ENCODE assay signal across 6 cellular contexts in the genomic region with DNA sequence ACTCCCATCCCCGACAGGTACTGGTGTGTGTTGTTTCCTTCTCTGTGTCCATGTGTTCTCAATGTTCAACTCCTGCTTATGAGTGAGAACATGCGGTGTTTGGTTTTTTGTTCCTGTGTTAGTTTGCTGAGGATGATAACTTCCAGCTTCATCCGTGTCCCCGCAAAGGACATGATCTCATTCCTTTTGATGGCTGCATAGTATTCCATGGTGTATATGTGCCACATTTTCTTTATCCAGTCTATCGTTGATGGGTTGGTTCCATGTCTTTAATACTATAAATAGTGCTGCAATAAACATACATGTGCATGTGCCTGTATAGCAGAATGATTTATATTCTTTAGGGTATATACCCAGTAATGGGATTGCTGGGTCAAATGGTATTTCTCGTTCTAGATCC. TPM values are rescaled to one million over a fixed set of nuclear protein-coding genes. Genes with fewer than 3 reads are reported as not detected.
DNase-seq lines count a peak whose midpoint lies in the region; ATAC-seq, FAIRE-seq and TF ChIP-seq lines count a peak whose summit lies in the region.
"Not testable (repeated sequence)": the region's sequence is repeated elsewhere in the genome, so short reads cannot be mapped to it uniquely, and the experiment has no call there.

No MANE protein-coding gene starts in this region.

- not testable (repeated sequence) for H2AFZ ChIP-seq in HCT116 (ENCODE audit: low read depth, low read length, poor library complexity, severe bottlenecking); OCI-LY7 (ENCODE audit: low read length); GM12878 (ENCODE audit: control insufficient read depth, low read depth, low read length)

- in situ Hi-C loops in Panc1 (cut with HindIII; ENCODE audit: low pct_unique_long_range_greater_than_20kb, low sequenced_read_pairs); GM12878 (cut with MboI): not testable (repeated sequence)

- not testable (repeated sequence) for TF ChIP-seq CTCF in C4-2B (conservative IDR thresholded peaks at IDR 0.05); Caco-2 (IDR thresholded peaks at IDR 0.05; ENCODE audit: insufficient read depth in 1 of 2, low read depth in 1 of 2, low read length in 1 of 2, severe bottlenecking in 1 of 2, unreplicated experiment in 1 of 2); HCT116 (IDR thresholded peaks at IDR 0.05 in 2 of 3, conservative IDR thresholded peaks at IDR 0.05 in 1 of 3; ENCODE audit: borderline replicate concordance in 1 of 3, insufficient read depth in 1 of 3, low read depth in 2 of 3, low read length in 2 of 3); OCI-LY7 (conservative IDR thresholded peaks at IDR 0.05; ENCODE audit: low read length); Panc1 (IDR thresholded peaks at IDR 0.05); GM12878 (IDR thresholded peaks at IDR 0.05 in 2 of 3, conservative IDR thresholded peaks at IDR 0.05 in 1 of 3; ENCODE audit: control insufficient read depth in 2 of 3, extremely low read depth in 1 of 3, insufficient read depth in 1 of 3, low read depth in 3 of 3, low read length in 3 of 3)

- WGBS in GM12878 (ENCODE audit: insufficient coverage, insufficient replicate concordance, low lambda C conversion rate, missing lambda C conversion rate), result 98% methylated on average over 6 of the region's 6 CpGs

- H3K4me1 ChIP-seq in Caco-2; HCT116 (ENCODE audit: control insufficient read depth in 1 of 2, insufficient read depth in 2 of 2, low read length in 2 of 2); OCI-LY7 (ENCODE audit: insufficient read depth, low read length, poor library complexity, severe bottlenecking); Panc1 (ENCODE audit: control insufficient read depth, insufficient read depth, low read length); GM12878 (ENCODE audit: control insufficient read depth, insufficient read depth, low read length): not testable (repeated sequence)

- SMC1A ChIA-PET in GM12878 (lab: Charles Lee; ENCODE audit: uncharacterized antibody, unreplicated experiment), result not testable (repeated sequence)

- not testable (repeated sequence) for H3K9me3 ChIP-seq in Caco-2; HCT116 (ENCODE audit: control insufficient read depth in 1 of 2, insufficient read depth in 1 of 2, low read depth in 1 of 2, low read length in 2 of 2); OCI-LY7 (ENCODE audit: low read length); Panc1 (ENCODE audit: control insufficient read depth, insufficient read depth, low read depth, low read length); GM12878 (replicated peaks; ENCODE audit: control insufficient read depth, insufficient read depth, low read length)

- not testable (repeated sequence) for TF ChIP-seq EP300 in GM12878 (IDR thresholded peaks at IDR 0.05; ENCODE audit: borderline replicate concordance in 1 of 2, control insufficient read depth in 1 of 2, low read depth in 2 of 2, low read length in 2 of 2)

- POLR2A ChIA-PET in Caco-2 (lab: Charles Lee); HCT116 (lab: Charles Lee); OCI-LY7 (lab: Charles Lee); Panc1 (lab: Charles Lee): not testable (repeated sequence)
- POLR2A ChIA-PET in GM12878 (lab: Charles Lee), result interaction anchor here (0.5 kb wide), 1 partner anchor 92 kb away, joined by 4 read pairs; no protein-coding TSS in a partner anchor

- DNase-seq in Caco-2; HCT116 (ENCODE audit: low read depth, low spot score); OCI-LY7 (ENCODE audit: low spot score); Panc1 (ENCODE audit: low read depth, low spot score); GM12878 (ENCODE audit: low read depth, low spot score): not testable (repeated sequence)

- not testable (repeated sequence) for H3K27me3 ChIP-seq in Caco-2 (replicated peaks; ENCODE audit: control insufficient read depth, insufficient read depth, low read length); HCT116 (ENCODE audit: insufficient read depth, low read length); Panc1 (ENCODE audit: control insufficient read depth, insufficient read depth, low read length); GM12878 (replicated peaks in 1 of 2; ENCODE audit: control insufficient read depth in 2 of 2, insufficient read depth in 2 of 2, low read length in 1 of 2)

- H3K9me3 Mint-ChIP-seq in Caco-2 (ENCODE audit: unreplicated experiment), result not testable (repeated sequence)

- BruUV-seq in Caco-2 (replicated peaks; lab: Mats Ljungman, UMichigan) (TSS peak; percentile 53), HCT116 (replicated peaks; lab: Mats Ljungman, UMichigan) (TSS peak; percentile 27), OCI-LY7 (replicated peaks; lab: Mats Ljungman, UMichigan) (TSS peak; percentile 52), Panc1 (replicated peaks; lab: Mats Ljungman, UMichigan) (TSS peak; percentile 49), GM12878 (replicated peaks; lab: Mats Ljungman, UMichigan) (TSS peak; percentile 57)

- TF ChIP-seq POLR2A in HCT116 (IDR thresholded peaks at IDR 0.05; ENCODE audit: borderline replicate concordance, extremely low read depth, insufficient read depth, insufficient read length); GM12878 (IDR thresholded peaks at IDR 0.05; ENCODE audit: low read depth, low read length): not testable (repeated sequence)

- not testable (repeated sequence) for H3K27ac Mint-ChIP-seq in Caco-2 (ENCODE audit: unreplicated experiment)

- not testable (repeated sequence) for H3K4me3 ChIP-seq in Caco-2 (ENCODE audit: low read depth, low read length); HCT116 (replicated peaks in 1 of 2; ENCODE audit: low read depth in 1 of 2, low read length in 2 of 2); OCI-LY7 (ENCODE audit: low read depth, low read length, poor library complexity, severe bottlenecking); Panc1 (ENCODE audit: low read depth in 2 of 2, low read length in 2 of 2); GM12878

- intact Hi-C loops in Caco-2 (cut with micrococcal nuclease; ENCODE audit: unreplicated experiment); HCT116 (cut with micrococcal nuclease); Panc1 (cut with micrococcal nuclease; ENCODE audit: unreplicated experiment); GM12878 (cut with micrococcal nuclease; ENCODE audit: unreplicated experiment): not testable (repeated sequence)
- intact Hi-C loops in OCI-LY7 (cut with micrococcal nuclease; ENCODE audit: unreplicated experiment), result loop anchor here (10.0 kb wide), 1 partner anchor 304 kb away; no protein-coding TSS in a partner anchor

- H3K4me1 Mint-ChIP-seq in Caco-2 (ENCODE audit: low read depth, unreplicated experiment), result not testable (repeated sequence)

- H3K36me3 ChIP-seq in Caco-2 (ENCODE audit: control insufficient read depth, insufficient read depth, low read length), result not testable (repeated sequence)
- H3K36me3 ChIP-seq in HCT116 (ENCODE audit: control insufficient read depth in 1 of 2, insufficient read depth in 2 of 2, low read length in 2 of 2) (peaks cover 25 to 26% of the 10 kb centered on the region in 2 experiments; a peak in 3 of 4 replicates), OCI-LY7 (ENCODE audit: insufficient read depth, low read length) (peaks cover 90% of the 10 kb centered on the region), Panc1 (ENCODE audit: control insufficient read depth, insufficient read depth, low read length) (peaks cover 32% of the 10 kb centered on the region), GM12878 (ENCODE audit: control insufficient read depth in 2 of 2, insufficient read depth in 2 of 2, low read length in 1 of 2) (peaks cover 0 to 12% of the 10 kb centered on the region in 2 experiments; a peak in 3 of 4 replicates)

- H3K79me2 ChIP-seq in HCT116 (ENCODE audit: insufficient read depth, low read length); OCI-LY7 (ENCODE audit: insufficient read depth, low read depth, low read length); GM12878 (ENCODE audit: control insufficient read depth, insufficient read depth, low read length): not testable (repeated sequence)

- RAD21 ChIA-PET in HCT116 (lab: Charles Lee; ENCODE audit: low non-redundant PET in 1 of 2, low total read pairs in 2 of 2, uncharacterized antibody in 2 of 2, unreplicated experiment in 2 of 2); GM12878 (lab: Charles Lee; ENCODE audit: unreplicated experiment): not testable (repeated sequence)

- ATAC-seq in HCT116, Panc1, GM12878: not testable (repeated sequence)

- not testable (repeated sequence) for H4K20me1 ChIP-seq in HCT116 (ENCODE audit: insufficient read depth); OCI-LY7 (ENCODE audit: insufficient read depth, low read length); GM12878 (ENCODE audit: control insufficient read depth, insufficient read depth)

- not testable (repeated sequence) for H3K27me3 Mint-ChIP-seq in Caco-2 (ENCODE audit: insufficient read depth, unreplicated experiment)

- CTCF ChIA-PET in Caco-2 (lab: Charles Lee); HCT116 (lab: Charles Lee); OCI-LY7 (lab: Charles Lee; ENCODE audit: unreplicated experiment); Panc1 (lab: Charles Lee): not testable (repeated sequence)
- CTCF ChIA-PET in GM12878 (lab: Yijun Ruan, JAX), result interaction anchor here (1.2 to 1.6 kb wide), 2 partner anchors 8 to 41 kb away, joined by 3 to 6 read pairs; a partner anchor contains a TSS

- H3K4me3 Mint-ChIP-seq in Caco-2 (ENCODE audit: unreplicated experiment), result not testable (repeated sequence)

- H3K27ac ChIP-seq in C4-2B, result peak overlapping the region; percentile 42; the same call in 1 of the 2 replicates
- not testable (repeated sequence) for H3K27ac ChIP-seq in HCT116 (ENCODE audit: low read depth, low read length); OCI-LY7 (ENCODE audit: low read depth, low read length, poor library complexity, severe bottlenecking); Panc1 (ENCODE audit: low read length); GM12878 (ENCODE audit: control insufficient read depth, insufficient read depth)

- FAIRE-seq in GM12878 (lab: Jason Lieb, UNC), result not testable (repeated sequence)

- H3K4me2 ChIP-seq in HCT116 (ENCODE audit: low read length); OCI-LY7 (ENCODE audit: low read length); GM12878 (ENCODE audit: control insufficient read depth, insufficient read depth): not testable (repeated sequence)

- not testable (repeated sequence) for H3K9ac ChIP-seq in HCT116 (ENCODE audit: low read length); GM12878 (ENCODE audit: control insufficient read depth, insufficient read depth, low read length)

- H3K9me2 ChIP-seq in HCT116 (ENCODE audit: insufficient read depth); OCI-LY7 (ENCODE audit: insufficient read depth, low read length): not testable (repeated sequence)

- not testable (repeated sequence) for TF ChIP-seq RAD21 in HCT116 (IDR thresholded peaks at IDR 0.05; ENCODE audit: low read depth); GM12878 (IDR thresholded peaks at IDR 0.05; ENCODE audit: insufficient read depth, low read depth, low read length)

- peaks cover 62% of the 10 kb centered on the region for H3K36me3 Mint-ChIP-seq in Caco-2 (ENCODE audit: insufficient read depth, unreplicated experiment)

RNA-seq across cellular contexts. Expression of a gene that starts 41.2 kb away (rescaled TPM):
- total RNA-seq in Caco-2 (2022) (27.7 and 34.9 TPM in 2 replicates), HCT116 (2021; ENCODE audit: unreplicated experiment) (30.7 TPM), OCI-LY7 (2022) (34.8 and 36.4 TPM in 2 replicates), Panc1 (2021; ENCODE audit: unreplicated experiment) (41.4 TPM), GM12878 (2014; rRNA removed) (32.1 and 35.5 TPM in 2 replicates), GM12878 (2014; rRNA removed; fragmentation: Illumina TruSeq; extraction: Trizol) (39.0 and 42.7 TPM in 2 replicates), GM12878 (2021) (27.2 and 32.7 TPM in 2 replicates)
- 5.9 and 6.9 TPM in 2 replicates for polyA plus RNA-seq in HCT116 (2012)
- total RNA-seq in OCI-LY7 (2014; rRNA removed; shearing (Covaris generic)), result 18.5 and 20.3 TPM in 2 replicates
- 14.8 TPM for polyA plus RNA-seq in Panc1 (2012; ENCODE audit: insufficient read length)
- 69.3 and 73.0 TPM in 2 replicates for total RNA-seq in GM12878 (2013; cell fraction: nucleolus; rRNA removed)
- 8.1 TPM for polyA plus RNA-seq in GM12878 (2011; ENCODE audit: low read depth)
- polyA plus RNA-seq in GM12878 (2011; rRNA removed) (44.6 and 50.4 TPM in 2 replicates), GM12878 (2014; fragmentation: Illumina TruSeq; extraction: Trizol) (53.5 and 62.9 TPM in 2 replicates), GM12878 (2014; fragmentation: Nextera tagmentation; extraction: Ambion mirVana) (10 to 100 TPM; 18.2 TPM), GM12878 (2014; rRNA removed) (17.2 and 23.5 TPM in 2 replicates), GM12878 (2016; fragmentation: Nextera tagmentation; extraction: Ambion mirVana) (10 to 100 TPM; 32.5 to 38.1 TPM)
- 14.6 and 16.2 TPM in 2 replicates for polyA plus RNA-seq in GM12878 (2011; cell fraction: cytosol; rRNA removed)
- 32.2 and 39.7 TPM in 2 replicates for polyA plus RNA-seq in GM12878 (2011; cell fraction: nucleus; rRNA removed)
- polyA plus RNA-seq in GM12878 (2012), result 12.5 and 13.0 TPM in 2 replicates
- polyA minus RNA-seq in GM12878 (2011; rRNA and poly(A)+ RNA removed), result 36.6 and 53.3 TPM in 2 replicates
- polyA minus RNA-seq in GM12878 (2011; cell fraction: cytosol; rRNA and poly(A)+ RNA removed), result 14.8 and 16.2 TPM in 2 replicates
- polyA minus RNA-seq in GM12878 (2011; cell fraction: nucleus; rRNA and poly(A)+ RNA removed), result 27.9 and 46.5 TPM in 2 replicates

RNA-seq across cellular contexts. Expression of a gene that starts 59.7 kb away (rescaled TPM):
- total RNA-seq in Caco-2 (2022) (31.4 and 33.0 TPM in 2 replicates), HCT116 (2021; ENCODE audit: unreplicated experiment) (70.7 TPM), OCI-LY7 (2022) (29.8 and 30.0 TPM in 2 replicates), Panc1 (2021; ENCODE audit: unreplicated experiment) (43.0 TPM), GM12878 (2014; rRNA removed) (23.4 and 27.5 TPM in 2 replicates), GM12878 (2014; rRNA removed; fragmentation: Illumina TruSeq; extraction: Trizol) (24.9 and 26.2 TPM in 2 replicates), GM12878 (2021) (32.8 and 34.4 TPM in 2 replicates)
- polyA plus RNA-seq in HCT116 (2012), result 9.1 and 19.7 TPM in 2 replicates
- 12.8 and 15.5 TPM in 2 replicates for total RNA-seq in OCI-LY7 (2014; rRNA removed; shearing (Covaris generic))
- 7.6 TPM for polyA plus RNA-seq in Panc1 (2012; ENCODE audit: insufficient read length)
- 42.6 and 67.4 TPM in 2 replicates for total RNA-seq in GM12878 (2013; cell fraction: nucleolus; rRNA removed)
- 7.5 TPM for polyA plus RNA-seq in GM12878 (2011; ENCODE audit: low read depth)
- polyA plus RNA-seq in GM12878 (2011; rRNA removed) (27.1 and 42.8 TPM in 2 replicates), GM12878 (2014; fragmentation: Illumina TruSeq; extraction: Trizol) (28.1 and 35.1 TPM in 2 replicates), GM12878 (2014; fragmentation: Nextera tagmentation; extraction: Ambion mirVana) (1 to 10 TPM; 1.8 to 5.6 TPM), GM12878 (2014; rRNA removed) (13.4 and 16.3 TPM in 2 replicates), GM12878 (2016; fragmentation: Nextera tagmentation; extraction: Ambion mirVana) (100 to 1,000 TPM; 116 to 118 TPM)
- polyA plus RNA-seq in GM12878 (2011; cell fraction: cytosol; rRNA removed), result 9.4 and 12.5 TPM in 2 replicates
- 10.8 and 12.4 TPM in 2 replicates for polyA plus RNA-seq in GM12878 (2011; cell fraction: nucleus; rRNA removed)
- 9.5 and 16.1 TPM in 2 replicates for polyA plus RNA-seq in GM12878 (2012)
- 38.8 and 82.5 TPM in 2 replicates for polyA minus RNA-seq in GM12878 (2011; rRNA and poly(A)+ RNA removed)
- 17.0 and 21.2 TPM in 2 replicates for polyA minus RNA-seq in GM12878 (2011; cell fraction: cytosol; rRNA and poly(A)+ RNA removed)
- 11.4 and 14.7 TPM in 2 replicates for polyA minus RNA-seq in GM12878 (2011; cell fraction: nucleus; rRNA and poly(A)+ RNA removed)
